21 cellular contexts compared by ENCODE assay signal in the genomic region with DNA sequence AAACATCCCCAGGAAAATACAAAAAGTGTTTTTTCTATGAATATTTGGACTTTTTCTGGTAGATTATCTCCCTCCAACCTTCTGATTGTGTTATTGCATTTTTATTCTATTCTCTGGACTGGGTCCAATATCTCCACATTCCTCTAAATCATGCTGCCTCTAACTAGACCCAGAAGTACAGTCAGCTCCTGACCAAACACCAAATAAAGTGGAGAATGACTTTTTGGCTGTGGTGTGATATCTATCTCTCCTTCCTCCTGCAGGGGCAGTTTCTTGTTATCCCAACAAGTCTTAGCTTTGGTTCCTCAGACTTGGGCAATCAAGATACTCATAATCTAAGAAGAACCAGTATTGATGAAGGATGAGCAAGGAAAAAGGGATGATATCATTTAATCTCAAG. TPM values are rescaled to one million over a fixed set of nuclear protein-coding genes. Genes with fewer than 3 reads are reported as not detected.
DNase-seq lines count a peak whose midpoint lies in the region; ATAC-seq and TF ChIP-seq lines count a peak whose summit lies in the region.
"Had no signal": no experiment of that assay in that cellular context is flagged by ENCODE, and none has a peak within 500 bp of the region (broad histone marks: within the 10 kb centered on the region; RNA-seq: fewer than 3 reads in every experiment).

No MANE protein-coding gene starts in this region.

- no peak for ATAC-seq in GM19395 (IDR thresholded peaks at IDR 0.05; ENCODE audit: unreplicated experiment)
- ATAC-seq in GM18520 (IDR thresholded peaks at IDR 0.05; ENCODE audit: unreplicated experiment), result no peak
- ATAC-seq: activated T-cell treated with anti-CD3 and anti-CD28 coated beads, Interleukin-2, amount 50 U/mL, for 4 hours; T-cell had no signal

- DNase-seq in EL (peak; percentile 66), RPMI7951 (ENCODE audit: low read depth) (peak; percentile 22), dermis microvascular lymphatic vessel endothelial cell (ENCODE audit: low read depth in 2 of 2) (peak; percentile 56 to 72), osteoblast (ENCODE audit: insufficient read length, low spot score, missing footprints) (peak; percentile 80), CD1c-positive myeloid dendritic cell (ENCODE audit: extremely low spot score) (no peak), H7 (no peak)
- DNase-seq: activated CD4-positive, alpha-beta memory T cell treated with anti-CD3 and anti-CD28 coated beads, Interleukin-2, amount 10 ng/mL, durations not matched to agents 7 days and 5 days; activated naive CD8-positive, alpha-beta T cell treated with anti-CD3 and anti-CD28 coated beads, Interleukin-2, amount 10 ng/mL, durations not matched to agents 7 days and 5 days; activated T-cell treated with anti-CD3 and anti-CD28 coated beads, Interleukin-2, amount 50 U/mL, for 4 hours; cerebellar nuclear complex; DMS 273 treated with DMSO at 0.1 percent for 48 hours; NCI-H1048; NCI-H748 treated with DMSO at 0.1 percent for 48 hours; RPMI8226; T-cell had no signal

- H3K4me3 ChIP-seq in osteoblast (ENCODE audit: insufficient read depth, low read length) (no peak overlapping the region), H7 (ENCODE audit: insufficient read depth, low read depth, low read length) (no peak overlapping the region)
- H3K4me3 ChIP-seq: BLaER1 treated with 17β-estradiol and CSF1 and Interleukin-3, amounts not matched to agents 10 nM and 100 nM; skin epidermis; thyroid gland had no signal

- peaks cover 12% of the 10 kb centered on the region for H3K79me2 ChIP-seq in osteoblast (ENCODE audit: insufficient read depth, low read length)

- H3K9me3 ChIP-seq in osteoblast (ENCODE audit: low read depth, low read length), result no peaks in the 10 kb centered on the region
- H3K9me3 ChIP-seq: BLaER1 treated with 17β-estradiol and CSF1 and Interleukin-3, amounts not matched to agents 10 nM and 100 nM; thyroid gland had no signal

- no peak overlapping the region for H3K27ac ChIP-seq in osteoblast (ENCODE audit: low read depth, low read length)
- H3K27ac ChIP-seq: BLaER1 treated with 17β-estradiol and CSF1 and Interleukin-3, amounts not matched to agents 10 nM and 100 nM; skin epidermis; thyroid gland; VCaP had no signal

- peak; percentile 20 for TF ChIP-seq CTCF in osteoblast (IDR thresholded peaks at IDR 0.05; ENCODE audit: extremely low read depth, low read depth, low read length)

- peaks cover 35% of the 10 kb centered on the region for H3K4me1 ChIP-seq in osteoblast (ENCODE audit: insufficient read depth, low read length)

- peaks cover 3% of the 10 kb centered on the region for H4K20me1 ChIP-seq in osteoblast (ENCODE audit: insufficient read depth, low read length)

- H3K4me2 ChIP-seq in osteoblast (ENCODE audit: insufficient read depth, low read length), result no peak overlapping the region

- H3K27me3 ChIP-seq in osteoblast (ENCODE audit: insufficient read depth, low read length) (no peaks in the 10 kb centered on the region), H7 (ENCODE audit: control insufficient read depth, insufficient read depth, low read length) (no peaks in the 10 kb centered on the region)
- H3K27me3 ChIP-seq: BLaER1 treated with 17β-estradiol and CSF1 and Interleukin-3, amounts not matched to agents 10 nM and 100 nM; thyroid gland had no signal

- H3K36me3 ChIP-seq in osteoblast (ENCODE audit: insufficient read depth, low read length) (no peaks in the 10 kb centered on the region), H7 (replicated peaks; ENCODE audit: control insufficient read depth, insufficient read depth, low read length) (no peaks in the 10 kb centered on the region)
- H3K36me3 ChIP-seq: BLaER1 treated with 17β-estradiol and CSF1 and Interleukin-3, amounts not matched to agents 10 nM and 100 nM; thyroid gland had no signal

- no peak overlapping the region for H2AFZ ChIP-seq in osteoblast (ENCODE audit: low read length)

RNA-seq across cellular contexts. Expression of gene RAI14, which starts 3.2 kb away (rescaled TPM):
- 31.3 and 36.8 TPM in 2 replicates for total RNA-seq in RPMI7951 (2014; rRNA removed; shearing (Covaris generic))
- total RNA-seq in dermis microvascular lymphatic vessel endothelial cell (149 and 192 TPM in 2 replicates), osteoblast (138 and 149 TPM in 2 replicates)
- total RNA-seq in H7 (2014; rRNA removed; shearing (Covaris generic)), result 62.0 and 65.4 TPM in 2 replicates

Comparison
In these comparisons a context has a peak if more than half of its experiments do, and no peak if none do; other contexts are left out.
1. DNase-seq: peak in EL (single experiment), RPMI7951 (single experiment), dermis microvascular lymphatic vessel endothelial cell (2 of 2) and osteoblast (single experiment); none in CD1c-positive myeloid dendritic cell (single experiment) and H7 (single experiment).